Comparison of ENCODE assay signal across 8 cellular contexts in genomic region chr3:184524981-184525336, GRCh38. TPM values are rescaled to one million over a fixed set of nuclear protein-coding genes. Genes with fewer than 3 reads are reported as not detected.
DNase-seq lines count a peak whose midpoint lies in the region; ATAC-seq and TF ChIP-seq lines count a peak whose summit lies in the region.

No MANE protein-coding gene starts in this region.

- peak overlapping the region; percentile 81 for H3K4me3 Mint-ChIP-seq in activated CD4-positive, alpha-beta memory T cell treated with anti-CD3 and anti-CD28 coated beads for 36 hours

- no peak for TF ChIP-seq CTCF in foreskin fibroblast (IDR thresholded peaks at IDR 0.05; ENCODE audit: low read depth, low read length)

- POLR2A ChIA-PET in activated CD4-positive, alpha-beta memory T cell treated with anti-CD3 and anti-CD28 coated beads for 36 hours (lab: Charles Lee) = interaction anchor here (0.9 kb wide), 1 partner anchor 11 kb away, joined by 3 read pairs; no protein-coding TSS in a partner anchor

- DNase-seq in activated T-cell treated with anti-CD3 and anti-CD28 coated beads for 48 hours (ENCODE audit: low read depth) (peak; percentile 10), activated T-cell treated with anti-CD3 and anti-CD28 coated beads for 4 hours (no peak), foreskin fibroblast (peak in 1 of 2 donors; percentile 54), ureter (ENCODE audit: low spot score) (no peak)
- DNase-seq in activated CD4-positive, alpha-beta memory T cell treated with anti-CD3 and anti-CD28 coated beads for 36 hours = peak; percentile 54

- peak overlapping the region; percentile 38 to 52 for H3K4me3 ChIP-seq in foreskin fibroblast (ENCODE audit: low read depth in 1 of 2, low read length in 2 of 2)
- H3K4me3 ChIP-seq in rectal smooth muscle tissue (ENCODE audit: low read length) = peak overlapping the region; percentile 29

- CTCF ChIA-PET in activated CD4-positive, alpha-beta memory T cell treated with anti-CD3 and anti-CD28 coated beads for 36 hours (lab: Charles Lee) = interaction anchor here (0.9 to 2.9 kb wide), 6 partner anchors 9 to 202 kb away, joined by 3 to 24 read pairs (median 4); no protein-coding TSS in a partner anchor

- H3K27me3 ChIP-seq in rectal smooth muscle tissue (ENCODE audit: control insufficient read depth, insufficient read depth, low read length) = peaks cover 13% of the 10 kb centered on the region

- no peaks in the 10 kb centered on the region for H3K36me3 ChIP-seq in rectal smooth muscle tissue (ENCODE audit: control insufficient read depth, insufficient read depth, low read length)

- H3K27ac ChIP-seq in rectal smooth muscle tissue (ENCODE audit: low read depth, low read length) = no peak overlapping the region

- H3K4me1 ChIP-seq in rectal smooth muscle tissue (ENCODE audit: control insufficient read depth, insufficient read depth, low read length) = no peaks in the 10 kb centered on the region

- ATAC-seq in HG02973 (IDR thresholded peaks at IDR 0.05; ENCODE audit: unreplicated experiment) (no peak), GM21528 (IDR thresholded peaks at IDR 0.05; ENCODE audit: low FRiP score, unreplicated experiment) (no peak)

- H3K9me3 Mint-ChIP-seq in activated CD4-positive, alpha-beta memory T cell treated with anti-CD3 and anti-CD28 coated beads for 36 hours = no peaks in the 10 kb centered on the region

- peak overlapping the region; percentile 28 for H3K27ac Mint-ChIP-seq in activated CD4-positive, alpha-beta memory T cell treated with anti-CD3 and anti-CD28 coated beads for 36 hours

- intact Hi-C loops in activated CD4-positive, alpha-beta memory T cell treated with anti-CD3 and anti-CD28 coated beads for 36 hours (cut with micrococcal nuclease) = loop anchor here (2.0 kb wide), 1 partner anchor 162 kb away; no protein-coding TSS in a partner anchor

- H3K4me1 Mint-ChIP-seq in activated CD4-positive, alpha-beta memory T cell treated with anti-CD3 and anti-CD28 coated beads for 36 hours (ENCODE audit: low read depth) = peaks cover 18% of the 10 kb centered on the region

- peaks cover 22% of the 10 kb centered on the region for H3K27me3 Mint-ChIP-seq in activated CD4-positive, alpha-beta memory T cell treated with anti-CD3 and anti-CD28 coated beads for 36 hours

- H3K36me3 Mint-ChIP-seq in activated CD4-positive, alpha-beta memory T cell treated with anti-CD3 and anti-CD28 coated beads for 36 hours = no peaks in the 10 kb centered on the region

- no peak overlapping the region for H3K9ac ChIP-seq in rectal smooth muscle tissue (ENCODE audit: low read length)

RNA-seq across cellular contexts. Expression of gene EPHB3, which starts 36.6 kb away (rescaled TPM):
- under 1 TPM in 1 of 2 experiments, not detected in 1; 0.07 TPM for total RNA-seq in activated CD4-positive, alpha-beta memory T cell treated with anti-CD3 and anti-CD28 coated beads for 36 hours
- total RNA-seq in ureter = 4.9 TPM

Comparison
In these comparisons a context has a peak if more than half of its experiments do, and no peak if none do; other contexts are left out.
1. DNase-seq: peak in activated T-cell treated with anti-CD3 and anti-CD28 coated beads for 48 hours (single experiment) and activated CD4-positive, alpha-beta memory T cell treated with anti-CD3 and anti-CD28 coated beads for 36 hours (single experiment); none in activated T-cell treated with anti-CD3 and anti-CD28 coated beads for 4 hours (single experiment) and ureter (single experiment).